ENCODE assay signal across 37 cellular contexts in the genomic region with DNA sequence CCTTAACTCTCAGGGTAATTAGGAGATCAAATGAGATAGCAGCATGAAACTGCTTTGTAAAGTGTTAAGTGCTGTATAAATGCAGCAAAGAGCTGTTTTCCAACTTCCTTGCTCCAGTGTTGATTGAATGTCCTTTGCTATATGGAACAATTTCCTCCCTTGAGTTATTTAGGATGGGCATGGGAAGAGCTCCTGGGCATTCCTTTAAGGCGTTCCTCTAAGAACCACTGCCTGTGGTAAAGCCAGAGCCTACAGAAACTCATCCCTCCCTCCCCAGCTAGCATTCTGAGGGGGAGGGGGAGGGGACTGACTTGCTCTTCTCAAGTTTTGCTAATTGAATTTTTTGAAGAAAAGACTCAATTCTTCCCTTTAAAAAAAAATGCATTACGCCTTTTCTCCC. TPM values are rescaled to one million over a fixed set of nuclear protein-coding genes. Genes with fewer than 3 reads are reported as not detected.
DNase-seq lines count a peak whose midpoint lies in the region; ATAC-seq, FAIRE-seq and TF ChIP-seq lines count a peak whose summit lies in the region.
"Had no signal": no experiment of that assay in that cellular context is flagged by ENCODE, and none has a peak within 500 bp of the region (broad histone marks: within the 10 kb centered on the region; RNA-seq: fewer than 3 reads in every experiment).

No MANE protein-coding gene starts in this region.

- peak overlapping the region; percentile 88; the same call in 1 of the 2 replicates for H2AFZ ChIP-seq in H1 (ENCODE audit: low read length)

- no peak overlapping the region for H3K56ac ChIP-seq in H1 (replicated peaks; ENCODE audit: insufficient read length, low read depth, low read length)

- POLR2A ChIA-PET in H1 (lab: Charles Lee; ENCODE audit: partially characterized antibody), result no interaction called here

- no peak for TF ChIP-seq EP300 in H1 (IDR thresholded peaks at IDR 0.05; ENCODE audit: borderline replicate concordance in 1 of 2, low read depth in 2 of 2, low read length in 2 of 2)

- H4K20me1 ChIP-seq in H1 (replicated peaks in 1 of 2; ENCODE audit: control insufficient read depth in 1 of 2, insufficient read depth in 2 of 2, low read length in 2 of 2), result peaks cover 0 to 2% of the 10 kb centered on the region in 2 experiments

- no peak overlapping the region for H3K14ac ChIP-seq in H1 (ENCODE audit: insufficient read length)

- H3K27me3 Mint-ChIP-seq in effector memory CD8-positive, alpha-beta T cell, result peaks cover 65 to 78% of the 10 kb centered on the region in 2 donors

- H3K9me3 ChIP-seq in HUES48 (ENCODE audit: control insufficient read depth, insufficient read depth, low read length) (no peaks in the 10 kb centered on the region), H1 (ENCODE audit: insufficient read depth in 2 of 2, low read depth in 1 of 2, low read length in 1 of 2) (no peaks in the 10 kb centered on the region), pancreas (no peaks in the 10 kb centered on the region)
- H3K9me3 ChIP-seq: esophagus squamous epithelium, heart left ventricle had no signal

- TF ChIP-seq CTCF in H1 (IDR thresholded peaks at IDR 0.05; ENCODE audit: control extremely low read depth in 1 of 3, insufficient read depth in 1 of 3, low read depth in 1 of 3, low read length in 3 of 3), result no peak
- no peak for TF ChIP-seq CTCF in pancreas (IDR thresholded peaks at IDR 0.05)

- WGBS in H1 (ENCODE audit: extremely low coverage in 1 of 2, insufficient coverage in 1 of 2, insufficient read length in 1 of 2, insufficient replicate concordance in 2 of 2, low coverage in 1 of 2, low lambda C conversion rate in 2 of 2, missing lambda C conversion rate in 1 of 2), 2 experiments, result 46% methylated on average over 2 of the region's 2 CpGs; no CpG with 5 or more reads in 1 of the 2 experiments
- WGBS in pancreas, 2 donors, result 32 to 51% methylated on average over 2 of the region's 2 CpGs

- H3K4me1 ChIP-seq in HUES48 (ENCODE audit: control insufficient read depth, insufficient read depth, low read length), result peaks cover 11% of the 10 kb centered on the region
- peaks cover 0 to 14% (median 4%) of the 10 kb centered on the region in 4 experiments; a peak in 5 of 7 replicates for H3K4me1 ChIP-seq in H1 (replicated peaks in 1 of 4; ENCODE audit: control insufficient read depth in 3 of 4, insufficient read depth in 4 of 4, low read length in 3 of 4)
- H3K4me1 ChIP-seq in pancreas, result no peaks in the 10 kb centered on the region
- H3K4me1 ChIP-seq: foreskin keratinocyte had no signal

- TF ChIP-seq POLR2A in H1 (IDR thresholded peaks at IDR 0.05; ENCODE audit: control extremely low read depth in 1 of 2, low read depth in 2 of 2, low read length in 2 of 2), result no peak

- no peak overlapping the region for H3K4me3 Mint-ChIP-seq in effector memory CD8-positive, alpha-beta T cell
- H3K4me3 Mint-ChIP-seq: activated naive CD8-positive, alpha-beta T cell treated with anti-CD3 and anti-CD28 coated beads for 36 hours; dendritic cell treated with granulocyte-macrophage colony-stimulating factor and Interleukin-4, amounts not matched to agents 40 ng/mL and 50 ng/mL, for 4 days; HFFc6; neural crest cell had no signal

- H3K27ac Mint-ChIP-seq in effector memory CD8-positive, alpha-beta T cell, result no peak overlapping the region
- H3K27ac Mint-ChIP-seq: activated naive CD8-positive, alpha-beta T cell treated with anti-CD3 and anti-CD28 coated beads for 36 hours; dendritic cell treated with granulocyte-macrophage colony-stimulating factor and Interleukin-4, amounts not matched to agents 40 ng/mL and 50 ng/mL, for 4 days; HFFc6 had no signal

- H3K79me2 ChIP-seq in H1 (ENCODE audit: control insufficient read depth in 1 of 2, insufficient read depth in 2 of 2, low read length in 2 of 2), result no peaks in the 10 kb centered on the region

- H3K27me3 ChIP-seq in HUES48 (ENCODE audit: control insufficient read depth, insufficient read depth, low read length) (peaks cover 69% of the 10 kb centered on the region), H1 (replicated peaks in 1 of 4; ENCODE audit: control insufficient read depth in 3 of 4, extremely low read depth in 1 of 4, insufficient read depth in 3 of 4, low read length in 3 of 4) (peaks cover 19 to 53% (median 39%) of the 10 kb centered on the region in 4 experiments), pancreas (peaks cover 0 to 25% (median 7%) of the 10 kb centered on the region in 4 donors)

- H3K4me1 Mint-ChIP-seq in effector memory CD8-positive, alpha-beta T cell (ENCODE audit: low read depth in 2 of 2), result peaks cover 3 to 6% of the 10 kb centered on the region in 2 donors

- CTCF ChIA-PET in H1 (lab: Charles Lee; ENCODE audit: partially characterized antibody), result no interaction called here

- no peak overlapping the region for H3K18ac ChIP-seq in H1 (ENCODE audit: extremely low read depth, low read length)

- peak overlapping the region; percentile 96 to 100 for H3K4me2 ChIP-seq in H1 (ENCODE audit: insufficient read depth in 1 of 2, low read depth in 2 of 2, low read length in 2 of 2)
- H3K4me2 ChIP-seq: smooth muscle cell had no signal

- H2BK12ac ChIP-seq in H1 (ENCODE audit: low read depth, low read length), result no peak overlapping the region

- peak; percentile 2 for DNase-seq in ELF-1 (ENCODE audit: low read depth, low spot score)
- no peak for DNase-seq in H1 (ENCODE audit: low read depth in 1 of 2, low spot score in 2 of 2)
- peak; percentile 8 for DNase-seq in iPS-NIHi11 (ENCODE audit: low spot score)
- no peak for DNase-seq in pancreas
- DNase-seq in effector memory CD8-positive, alpha-beta T cell, result no peak
- no peak for DNase-seq in NCI-H345 treated with DMSO at 0.1 percent for 48 hours (lab: John Stamatoyannopoulos, UW; ENCODE audit: unreplicated experiment)
- DNase-seq: activated CD4-positive, alpha-beta T cell treated with anti-CD3 and anti-CD28 coated beads, Interleukin-2, amount 50 U/mL, for 1 hour; activated CD4-positive, CD25-positive, alpha-beta regulatory T cell; activated effector memory CD4-positive, alpha-beta T cell treated with anti-CD3 and anti-CD28 coated beads, Interleukin-2, amount 50 U/mL, for 16 hours; activated naive CD8-positive, alpha-beta T cell treated with anti-CD3 and anti-CD28 coated beads for 36 hours; activated T-cell treated with anti-CD3 and anti-CD28 coated beads, Interleukin-2, amount 50 U/mL, for 1 hour; aorta; DMS153; esophagus squamous epithelium; foreskin keratinocyte; GF-D8; heart left ventricle; HFFc6; left colon; NCI-H1092; NCI-H187 treated with DMSO at 0.1 percent for 48 hours; NCI-H524 treated with DMSO at 0.1 percent for 48 hours; PC-3; right cardiac atrium; stimulated activated naive CD8-positive, alpha-beta T cell treated with anti-CD3 and anti-CD28 coated beads, Interleukin-15, Interleukin-2, amounts not matched to agents 100 U/mL and 50 U/mL, for 24 hours; T-helper 1 cell had no signal

- no peak overlapping the region for H2BK5ac ChIP-seq in H1 (ENCODE audit: low read depth, low read length)

- H4K91ac ChIP-seq in H1 (replicated peaks; ENCODE audit: insufficient read length, low read length), result no peak overlapping the region

- H4K8ac ChIP-seq in H1 (ENCODE audit: extremely low read depth, insufficient read depth, low read length), result no peak overlapping the region

- H3K4me3 ChIP-seq in HUES48 (ENCODE audit: low read depth, low read length) (peak overlapping the region; percentile 71), H1 (ENCODE audit: extremely low read depth in 1 of 4, insufficient read depth in 2 of 4, low read depth in 3 of 4, low read length in 4 of 4) (peak overlapping the region; percentile 47 to 71 (median 64); a peak in 6 of 8 replicates), pancreas (no peak overlapping the region)
- H3K4me3 ChIP-seq: esophagus squamous epithelium, heart left ventricle, K562, SK-N-MC, smooth muscle cell had no signal

- no peak overlapping the region for H2AK5ac ChIP-seq in H1 (ENCODE audit: low read depth, low read length)

- intact Hi-C loops in pancreas (cut with DNase I), result no loop called here

- H3K9ac ChIP-seq in HUES48 (ENCODE audit: low read depth, low read length) (no peak overlapping the region), H1 (replicated peaks in 1 of 4; ENCODE audit: extremely low read depth in 1 of 4, low read depth in 3 of 4, low read length in 3 of 4) (no peak overlapping the region)

- H4K5ac ChIP-seq in H1 (ENCODE audit: insufficient read length, low read depth, low read length), result no peak overlapping the region

- no peak overlapping the region for H2BK120ac ChIP-seq in H1 (replicated peaks; ENCODE audit: low read depth, low read length)

- no peak overlapping the region for H2BK20ac ChIP-seq in H1 (ENCODE audit: low read length)

- H3K23ac ChIP-seq in H1 (ENCODE audit: insufficient read length), result no peak overlapping the region

- H3K27ac ChIP-seq in HUES48 (ENCODE audit: low read depth, low read length) (no peak overlapping the region), H1 (ENCODE audit: low read depth, low read length) (no peak overlapping the region), pancreas (no peak overlapping the region)
- H3K27ac ChIP-seq: esophagus squamous epithelium, foreskin keratinocyte, heart left ventricle, SK-N-MC had no signal

- H3K36me3 Mint-ChIP-seq in effector memory CD8-positive, alpha-beta T cell (ENCODE audit: insufficient read depth), result no peaks in the 10 kb centered on the region

- H3K36me3 ChIP-seq in HUES48 (ENCODE audit: control insufficient read depth, insufficient read depth, low read length) (no peaks in the 10 kb centered on the region), H1 (ENCODE audit: control insufficient read depth in 2 of 4, insufficient read depth in 4 of 4, low read length in 3 of 4) (no peaks in the 10 kb centered on the region; a peak in 1 of 8 replicates), pancreas (no peaks in the 10 kb centered on the region)
- H3K36me3 ChIP-seq: esophagus squamous epithelium, heart left ventricle had no signal

- no peaks in the 10 kb centered on the region for H3K79me1 ChIP-seq in H1 (ENCODE audit: low read depth, low read length)

- no peak for ATAC-seq in pancreas
- no peak for ATAC-seq in effector memory CD8-positive, alpha-beta T cell (replicated peaks)
- ATAC-seq: foreskin keratinocyte; left colon; PC-3; right cardiac atrium; stimulated activated naive CD8-positive, alpha-beta T cell treated with anti-CD3 and anti-CD28 coated beads, Interleukin-15, Interleukin-2, amounts not matched to agents 100 U/mL and 50 U/mL, for 24 hours had no signal

- no peak overlapping the region for H3K4ac ChIP-seq in H1 (replicated peaks; ENCODE audit: insufficient read length, low read depth, low read length)

- TF ChIP-seq RAD21 in H1 (IDR thresholded peaks at IDR 0.05 in 1 of 2, conservative IDR thresholded peaks at IDR 0.05 in 1 of 2; ENCODE audit: low read depth in 2 of 2, low read length in 2 of 2), result no peak

- H2BK15ac ChIP-seq in H1 (ENCODE audit: low read length), result no peak overlapping the region

- no peak for FAIRE-seq in H1 (lab: Jason Lieb, UNC)
- FAIRE-seq in pancreas (lab: Jason Lieb, UNC), result no peak
- FAIRE-seq: endometrium, K562 had no signal

- H3K23me2 ChIP-seq in H1 (ENCODE audit: low read depth, low read length), result peaks cover 12% of the 10 kb centered on the region; the same call in 1 of the 2 replicates

- peaks cover 0 to 8% of the 10 kb centered on the region in 2 donors for H3K9me3 Mint-ChIP-seq in effector memory CD8-positive, alpha-beta T cell
- H3K9me3 Mint-ChIP-seq: activated naive CD8-positive, alpha-beta T cell treated with anti-CD3 and anti-CD28 coated beads for 36 hours; dendritic cell treated with granulocyte-macrophage colony-stimulating factor and Interleukin-4, amounts not matched to agents 40 ng/mL and 50 ng/mL, for 4 days; neural crest cell had no signal

RNA-seq across cellular contexts. Expression of a gene that starts 1.4 kb away (rescaled TPM):
- not detected in 2 replicates for total RNA-seq in H1 (2021; fragmentation: NEBNext Ultra II Directional; extraction: Animal tissue kit (Norgen Biotek cat#: 25700))
- polyA plus RNA-seq in H1 (2011; rRNA removed), result not detected in 2 replicates
- not detected for polyA plus RNA-seq in H1 (2011; cell fraction: cytosol; rRNA removed)
- not detected for polyA plus RNA-seq in H1 (2011; cell fraction: nucleus; rRNA removed)
- polyA plus RNA-seq in H1 (2012, experiment 1 of 2), result not detected in 4 replicates
- not detected for polyA plus RNA-seq in H1 (2012, experiment 2 of 2)
- not detected for polyA plus RNA-seq in H1 (2013, experiment 1 of 2)
- not detected for polyA plus RNA-seq in H1 (2013, experiment 2 of 2)
- polyA minus RNA-seq in H1 (2011; rRNA and poly(A)+ RNA removed), result not detected in 2 replicates
- not detected for polyA minus RNA-seq in H1 (2011; cell fraction: cytosol; rRNA and poly(A)+ RNA removed)
- polyA minus RNA-seq in H1 (2011; cell fraction: nucleus; rRNA and poly(A)+ RNA removed), result not detected
- under 1 TPM in 3 of 6 donors, not detected in 3; 0.28 to 0.81 (median 0.55) TPM for total RNA-seq in pancreas
- 1 to 10 TPM in 1 of 2 donors, under 1 TPM in 1; 0.91 to 6.8 TPM for polyA plus RNA-seq in pancreas
- total RNA-seq: activated naive CD8-positive, alpha-beta T cell treated with anti-CD3 and anti-CD28 coated beads for 36 hours; aorta; cardiac septum; foreskin keratinocyte; heart left ventricle; HFFc6; HT-29; K562; left colon; neural crest cell; PC-3; right cardiac atrium; smooth muscle cell; urinary bladder had no signal
- polyA plus RNA-seq: aorta, BJ, foreskin keratinocyte, heart left ventricle, K562, right cardiac atrium, smooth muscle cell had no signal

Comparison
In these comparisons a context has a peak if more than half of its experiments do, and no peak if none do; other contexts are left out.
1. DNase-seq: peak in ELF-1 (single experiment) and iPS-NIHi11 (single experiment); none in H1 (0 of 2), pancreas (0 of 6), effector memory CD8-positive, alpha-beta T cell (0 of 3) and NCI-H345 treated with DMSO at 0.1 percent for 48 hours (single experiment).
2. H3K4me3 ChIP-seq: peak in HUES48 (single experiment) and H1 (4 of 4); none in pancreas (0 of 4).